ENCODE assay signal across 10 cellular contexts in genomic region chr17:31510273-31511175, GRCh38.
DNase-seq lines count a peak whose midpoint lies in the region; ATAC-seq lines count a peak whose summit lies in the region.
"Had no signal": no experiment of that assay in that cellular context is flagged by ENCODE, and none has a peak within 500 bp of the region (broad histone marks: within the 10 kb centered on the region; RNA-seq: fewer than 3 reads in every experiment).

No MANE protein-coding gene starts in this region.

- peak overlapping the region; percentile 83 for H3K4me3 Mint-ChIP-seq in activated CD4-positive, alpha-beta T cell treated with anti-CD3 and anti-CD28 coated beads, Interleukin-2, amount 10 ng/mL, durations not matched to agents 24 days and 14 days
- H3K4me3 Mint-ChIP-seq in activated naive CD4-positive, alpha-beta T cell treated with anti-CD3 and anti-CD28 coated beads, Interleukin-2, amount 50 U/mL, for 24 hours = peak overlapping the region; percentile 96

- no peaks in the 10 kb centered on the region for H3K9me3 Mint-ChIP-seq in activated CD4-positive, alpha-beta T cell treated with anti-CD3 and anti-CD28 coated beads, Interleukin-2, amount 10 ng/mL, durations not matched to agents 24 days and 14 days
- no peaks in the 10 kb centered on the region for H3K9me3 Mint-ChIP-seq in activated naive CD4-positive, alpha-beta T cell treated with anti-CD3 and anti-CD28 coated beads, Interleukin-2, amount 50 U/mL, for 24 hours

- H3K36me3 Mint-ChIP-seq in activated CD4-positive, alpha-beta T cell treated with anti-CD3 and anti-CD28 coated beads, Interleukin-2, amount 10 ng/mL, durations not matched to agents 24 days and 14 days (ENCODE audit: low read depth) = no peaks in the 10 kb centered on the region
- no peaks in the 10 kb centered on the region for H3K36me3 Mint-ChIP-seq in activated naive CD4-positive, alpha-beta T cell treated with anti-CD3 and anti-CD28 coated beads, Interleukin-2, amount 50 U/mL, for 24 hours

- ATAC-seq in stimulated activated naive CD8-positive, alpha-beta T cell treated with anti-CD3 and anti-CD28 coated beads, Interleukin-15, Interleukin-2, amounts not matched to agents 100 U/mL and 50 U/mL, for 24 hours = peak; percentile 26
- ATAC-seq: left lung had no signal

- intact Hi-C loops in activated CD4-positive, alpha-beta T cell treated with anti-CD3 and anti-CD28 coated beads, Interleukin-2, amount 10 ng/mL, durations not matched to agents 24 days and 14 days (cut with micrococcal nuclease) = no loop called here

- H3K27me3 Mint-ChIP-seq in activated CD4-positive, alpha-beta T cell treated with anti-CD3 and anti-CD28 coated beads, Interleukin-2, amount 10 ng/mL, durations not matched to agents 24 days and 14 days = no peaks in the 10 kb centered on the region
- no peaks in the 10 kb centered on the region for H3K27me3 Mint-ChIP-seq in activated naive CD4-positive, alpha-beta T cell treated with anti-CD3 and anti-CD28 coated beads, Interleukin-2, amount 50 U/mL, for 24 hours

- no peak for DNase-seq in activated CD4-positive, alpha-beta T cell treated with anti-CD3 and anti-CD28 coated beads, Interleukin-2, amount 10 ng/mL, durations not matched to agents 24 days and 14 days
- no peak for DNase-seq in activated CD4-positive, alpha-beta T cell treated with anti-CD3 and anti-CD28 coated beads for 4 hours
- DNase-seq in hippocampal formation (lab: John Stamatoyannopoulos, UW) (peak; percentile 14 to 44), NCI-H187 treated with DMSO at 0.1 percent for 48 hours (lab: John Stamatoyannopoulos, UW) (no peak), AML-193 (lab: John Stamatoyannopoulos, UW) (no peak)
- peak; percentile 54 for DNase-seq in stimulated activated naive CD8-positive, alpha-beta T cell treated with anti-CD3 and anti-CD28 coated beads, Interleukin-15, Interleukin-2, amounts not matched to agents 100 U/mL and 50 U/mL, for 24 hours
- DNase-seq in activated effector memory CD4-positive, alpha-beta T cell treated with anti-CD3 and anti-CD28 coated beads, Interleukin-2, amount 50 U/mL, for 16 hours = no peak
- DNase-seq: left lung, NCI-H1694 treated with DMSO at 0.1 percent for 48 hours had no signal

- H3K27ac Mint-ChIP-seq in activated CD4-positive, alpha-beta T cell treated with anti-CD3 and anti-CD28 coated beads, Interleukin-2, amount 10 ng/mL, durations not matched to agents 24 days and 14 days = peak overlapping the region; percentile 99
- H3K27ac Mint-ChIP-seq in activated naive CD4-positive, alpha-beta T cell treated with anti-CD3 and anti-CD28 coated beads, Interleukin-2, amount 50 U/mL, for 24 hours = peak overlapping the region; percentile 100

- peaks cover 49% of the 10 kb centered on the region for H3K4me1 Mint-ChIP-seq in activated CD4-positive, alpha-beta T cell treated with anti-CD3 and anti-CD28 coated beads, Interleukin-2, amount 10 ng/mL, durations not matched to agents 24 days and 14 days
- peaks cover 81% of the 10 kb centered on the region for H3K4me1 Mint-ChIP-seq in activated naive CD4-positive, alpha-beta T cell treated with anti-CD3 and anti-CD28 coated beads, Interleukin-2, amount 50 U/mL, for 24 hours

Comparison
In these comparisons a context has a peak if more than half of its experiments do, and no peak if none do; other contexts are left out.
1. DNase-seq: peak in hippocampal formation (2 of 2) and stimulated activated naive CD8-positive, alpha-beta T cell treated with anti-CD3 and anti-CD28 coated beads, Interleukin-15, Interleukin-2, amounts not matched to agents 100 U/mL and 50 U/mL, for 24 hours (single experiment); none in activated CD4-positive, alpha-beta T cell treated with anti-CD3 and anti-CD28 coated beads, Interleukin-2, amount 10 ng/mL, durations not matched to agents 24 days and 14 days (single experiment), activated CD4-positive, alpha-beta T cell treated with anti-CD3 and anti-CD28 coated beads for 4 hours (0 of 2), activated effector memory CD4-positive, alpha-beta T cell treated with anti-CD3 and anti-CD28 coated beads, Interleukin-2, amount 50 U/mL, for 16 hours (single experiment), NCI-H187 treated with DMSO at 0.1 percent for 48 hours (single experiment) and AML-193 (0 of 2).